In the genomic region with DNA sequence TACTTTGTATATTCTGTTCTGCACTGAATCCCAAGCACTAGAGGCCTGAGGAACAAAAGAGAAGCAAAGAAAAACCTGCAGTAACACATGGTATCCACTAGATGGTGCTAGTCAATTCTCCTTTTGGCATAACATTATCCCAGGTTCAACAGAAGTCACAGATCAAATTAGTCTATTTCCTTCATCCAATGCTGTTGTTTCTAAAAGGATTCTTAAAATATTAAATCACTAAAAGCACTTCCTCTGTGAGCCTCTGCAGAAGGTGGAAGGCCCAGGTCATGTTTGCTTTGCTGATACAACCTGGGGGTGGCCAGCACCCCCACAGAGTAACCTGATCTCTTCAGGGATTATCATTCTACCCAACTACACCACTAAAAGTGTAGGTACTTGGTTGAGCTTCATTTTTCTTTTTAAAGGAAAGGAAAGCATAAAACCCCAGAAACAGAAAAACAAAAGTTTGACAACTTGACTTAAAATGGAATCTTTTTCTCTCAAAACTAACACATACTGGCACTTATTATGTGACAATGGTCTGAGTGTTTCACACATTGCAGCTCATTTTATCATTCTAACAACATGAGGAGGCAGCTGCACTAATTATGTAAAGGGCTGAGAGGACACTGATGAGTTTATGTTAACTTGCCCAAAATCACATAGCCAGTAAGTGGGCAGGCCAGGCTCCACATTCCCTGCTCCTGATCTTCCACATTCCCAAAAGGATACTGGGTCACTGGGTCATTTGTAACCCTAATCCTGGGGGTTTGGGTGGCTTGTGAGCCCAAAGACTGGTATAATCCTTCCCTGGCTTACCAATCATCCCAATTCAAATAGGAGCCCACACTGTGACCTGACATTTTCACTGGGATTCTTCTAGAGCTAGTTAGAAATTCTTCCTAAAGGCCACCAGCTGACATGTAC, we compare ENCODE assay signal across 8 cellular contexts.
DNase-seq lines count a peak whose midpoint lies in the region; ATAC-seq lines count a peak whose summit lies in the region.

No MANE protein-coding gene starts in this region.

- H3K27ac ChIP-seq in layer of hippocampus (ENCODE audit: low read depth, low read length) (peak overlapping the region; percentile 13), temporal lobe (ENCODE audit: low read depth, low read length) (peak overlapping the region; percentile 66)

- H3K4me3 Mint-ChIP-seq in activated T-cell treated with anti-CD3 and anti-CD28 coated beads, Interleukin-2, amount 50 U/mL, for 4 hours: no peak overlapping the region

- H3K27me3 Mint-ChIP-seq in activated T-cell treated with anti-CD3 and anti-CD28 coated beads, Interleukin-2, amount 50 U/mL, for 4 hours (ENCODE audit: low read depth): no peaks in the 10 kb centered on the region

- H3K4me1 Mint-ChIP-seq in activated T-cell treated with anti-CD3 and anti-CD28 coated beads, Interleukin-2, amount 50 U/mL, for 4 hours (ENCODE audit: low read depth): peaks cover 28% of the 10 kb centered on the region

- no peak for DNase-seq in activated T-cell treated with anti-CD3 and anti-CD28 coated beads, Interleukin-2, amount 50 U/mL, for 4 hours
- DNase-seq in activated T-cell treated with anti-CD3 and anti-CD28 coated beads for 4 hours: no peak
- peak; percentile 2 for DNase-seq in NOMO-1 treated with dmso at 0.1 percent for 144 hours (lab: John Stamatoyannopoulos, UW; ENCODE audit: unreplicated experiment)
- peak; percentile 44 for DNase-seq in cerebellum (ENCODE audit: low spot score)

- H3K9me3 Mint-ChIP-seq in activated T-cell treated with anti-CD3 and anti-CD28 coated beads, Interleukin-2, amount 50 U/mL, for 4 hours: no peaks in the 10 kb centered on the region

- H3K27me3 ChIP-seq in layer of hippocampus (ENCODE audit: control insufficient read depth, insufficient read depth, low read length): no peaks in the 10 kb centered on the region

- H3K36me3 Mint-ChIP-seq in activated T-cell treated with anti-CD3 and anti-CD28 coated beads, Interleukin-2, amount 50 U/mL, for 4 hours (ENCODE audit: insufficient read depth): peaks cover 51% of the 10 kb centered on the region

- ATAC-seq in activated T-cell treated with anti-CD3 and anti-CD28 coated beads, Interleukin-2, amount 50 U/mL, for 4 hours: peak; percentile 50 to 57
- peak; percentile 54 for ATAC-seq in HG03354 (IDR thresholded peaks at IDR 0.05; ENCODE audit: poor library complexity, severe bottlenecking, unreplicated experiment)
- no peak for ATAC-seq in GM21576 (IDR thresholded peaks at IDR 0.05; ENCODE audit: unreplicated experiment)

Comparison
In these comparisons a context has a peak if more than half of its experiments do, and no peak if none do; other contexts are left out.
1. DNase-seq: peak in NOMO-1 treated with dmso at 0.1 percent for 144 hours (single experiment) and cerebellum (single experiment); none in activated T-cell treated with anti-CD3 and anti-CD28 coated beads, Interleukin-2, amount 50 U/mL, for 4 hours (single experiment) and activated T-cell treated with anti-CD3 and anti-CD28 coated beads for 4 hours (single experiment).